ENCODE assay signal across 16 cellular contexts in the genomic region with DNA sequence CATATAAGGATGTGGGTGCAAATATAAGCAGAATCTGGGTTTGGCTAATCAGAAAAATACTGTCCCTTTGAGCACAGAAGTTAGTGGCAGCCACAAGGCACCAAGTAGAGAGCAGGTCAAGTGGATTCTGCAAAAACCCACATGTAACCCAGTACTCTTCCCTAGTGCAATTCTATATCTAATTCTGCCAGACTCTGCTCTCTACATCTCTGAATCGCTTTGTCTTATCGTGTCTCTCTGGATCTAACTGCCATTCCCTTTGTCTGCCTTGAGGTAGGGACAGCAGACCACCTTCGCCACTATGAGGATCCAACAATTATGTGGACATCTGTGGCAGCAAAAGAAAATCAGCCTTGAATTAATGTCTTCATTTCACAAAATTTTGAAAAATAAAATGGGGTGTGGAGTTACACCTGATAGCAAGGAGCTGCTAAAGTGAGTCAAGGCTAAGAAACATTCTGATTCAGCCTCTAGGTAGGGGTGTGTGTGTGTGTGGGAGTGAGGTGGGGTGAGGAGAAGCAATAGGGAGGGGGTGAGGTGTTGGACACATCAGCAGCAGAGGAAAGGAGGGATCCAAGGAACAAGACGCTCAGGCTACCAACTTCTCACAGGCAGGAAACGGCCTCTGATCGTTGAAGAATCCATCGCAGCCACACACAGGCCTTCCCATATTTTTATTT. TPM values are rescaled to one million over a fixed set of nuclear protein-coding genes. Genes with fewer than 3 reads are reported as not detected.
"Had no signal": no experiment of that assay in that cellular context is flagged by ENCODE, and none has a peak within 500 bp of the region (broad histone marks: within the 10 kb centered on the region; RNA-seq: fewer than 3 reads in every experiment).

No MANE protein-coding gene starts in this region.

- H3K4me3 Mint-ChIP-seq: activated CD4-positive, alpha-beta memory T cell treated with anti-CD3 and anti-CD28 coated beads for 36 hours; activated naive CD8-positive, alpha-beta T cell treated with anti-CD3 and anti-CD28 coated beads, Interleukin-2, amount 10 ng/mL, durations not matched to agents 7 days and 5 days; central memory CD8-positive, alpha-beta T cell; effector memory CD8-positive, alpha-beta T cell; nephron; stimulated activated effector memory CD8-positive, alpha-beta T cell treated with anti-CD3 and anti-CD28 coated beads, Interleukin-12 subunit alpha, Interleukin-12 subunit beta, amount 100 ng/mL, for 72 hours had no signal

- H3K36me3 Mint-ChIP-seq: activated CD4-positive, alpha-beta memory T cell treated with anti-CD3 and anti-CD28 coated beads for 36 hours; activated naive CD8-positive, alpha-beta T cell treated with anti-CD3 and anti-CD28 coated beads, Interleukin-2, amount 10 ng/mL, durations not matched to agents 7 days and 5 days; stimulated activated effector memory CD8-positive, alpha-beta T cell treated with anti-CD3 and anti-CD28 coated beads, Interleukin-12 subunit alpha, Interleukin-12 subunit beta, amount 100 ng/mL, for 72 hours had no signal

- H3K27me3 ChIP-seq: heart left ventricle, pancreas, transverse colon had no signal

- H3K4me1 ChIP-seq: pancreas, transverse colon had no signal

- H3K27ac Mint-ChIP-seq: activated CD4-positive, alpha-beta memory T cell treated with anti-CD3 and anti-CD28 coated beads for 36 hours; activated naive CD8-positive, alpha-beta T cell treated with anti-CD3 and anti-CD28 coated beads, Interleukin-2, amount 10 ng/mL, durations not matched to agents 7 days and 5 days; effector memory CD8-positive, alpha-beta T cell; nephron; stimulated activated effector memory CD8-positive, alpha-beta T cell treated with anti-CD3 and anti-CD28 coated beads, Interleukin-12 subunit alpha, Interleukin-12 subunit beta, amount 100 ng/mL, for 72 hours had no signal

- H3K9me3 ChIP-seq: pancreas had no signal

- ATAC-seq: effector memory CD8-positive, alpha-beta T cell; left lobe of liver; pancreas; right cardiac atrium had no signal

- H3K36me3 ChIP-seq: heart left ventricle, pancreas, transverse colon had no signal

- H3K4me1 Mint-ChIP-seq: activated naive CD8-positive, alpha-beta T cell treated with anti-CD3 and anti-CD28 coated beads, Interleukin-2, amount 10 ng/mL, durations not matched to agents 7 days and 5 days; central memory CD8-positive, alpha-beta T cell; stimulated activated effector memory CD8-positive, alpha-beta T cell treated with anti-CD3 and anti-CD28 coated beads, Interleukin-12 subunit alpha, Interleukin-12 subunit beta, amount 100 ng/mL, for 72 hours had no signal

- H3K27ac ChIP-seq: heart left ventricle, pancreas, transverse colon had no signal

- DNase-seq: activated CD4-positive, alpha-beta memory T cell treated with anti-CD3 and anti-CD28 coated beads for 36 hours; activated gamma-delta T cell; activated naive CD8-positive, alpha-beta T cell treated with anti-CD3 and anti-CD28 coated beads, Interleukin-2, amount 10 ng/mL, durations not matched to agents 7 days and 5 days; activated T-cell treated with anti-CD3 and anti-CD28 coated beads, Interleukin-2, amount 50 U/mL, for 48 hours; effector memory CD8-positive, alpha-beta T cell; erythroblast; heart left ventricle; mammary epithelial cell; pancreas; T-helper 9 cell; transverse colon had no signal

- H3K4me3 ChIP-seq: heart left ventricle, pancreas, transverse colon had no signal

RNA-seq across cellular contexts. Expression of a gene that starts 33.7 kb away (rescaled TPM):
- total RNA-seq: activated CD4-positive, alpha-beta memory T cell treated with anti-CD3 and anti-CD28 coated beads for 36 hours; mammary epithelial cell had no signal
- polyA plus RNA-seq: mammary epithelial cell had no signal
